ENCODE assay signal across 1 cellular context in the genomic region with DNA sequence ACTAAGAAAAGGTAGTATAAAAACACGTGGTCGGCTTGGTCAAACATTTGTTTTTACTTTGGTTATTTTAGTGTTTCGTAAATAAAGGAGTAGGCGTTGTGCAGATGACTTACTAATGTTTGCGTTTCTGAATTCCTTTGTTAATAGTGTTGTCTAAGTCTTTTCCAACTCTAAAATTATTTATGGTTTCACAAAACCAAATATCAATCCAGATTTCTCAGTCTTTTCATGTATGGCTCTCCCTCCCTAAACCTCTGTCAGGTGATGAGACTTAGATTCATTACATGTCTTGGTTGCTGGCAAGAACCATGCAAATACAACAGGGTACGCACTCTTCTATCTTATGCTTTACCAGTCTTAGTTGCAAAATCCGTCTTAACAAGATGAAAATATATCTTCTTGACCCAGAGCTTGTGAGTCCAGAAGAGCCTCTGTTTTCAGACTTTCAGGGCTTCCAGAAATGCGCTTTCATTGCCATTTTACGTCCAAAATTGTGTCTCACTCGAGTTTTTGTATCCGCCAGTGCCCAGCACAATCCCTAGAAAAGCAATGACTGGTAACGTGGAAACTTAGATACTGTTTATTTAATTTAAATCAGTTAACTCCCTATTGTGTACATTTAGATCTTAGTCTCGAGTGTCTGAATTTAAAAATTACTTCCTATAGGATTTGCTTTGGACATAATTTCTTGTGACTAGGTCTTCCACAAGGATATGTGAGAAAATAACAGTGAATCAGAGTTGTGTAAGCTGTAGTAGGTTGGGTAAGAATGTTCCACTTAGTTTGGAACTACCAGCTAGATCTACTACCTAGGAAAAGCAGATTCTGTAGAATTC.
TF ChIP-seq lines count a peak whose summit lies in the region.

No MANE protein-coding gene starts in this region.

TF ChIP-seq in H1, 55 proteins besides CTCF, POLR2A, EP300 and RAD21:
- TF ChIP-seq YY1 (IDR thresholded peaks at IDR 0.05; ENCODE audit: low read depth, low read length) (no peak), TEAD4 (IDR thresholded peaks at IDR 0.05; ENCODE audit: low read depth, low read length) (no peak), TBP (IDR thresholded peaks at IDR 0.05; ENCODE audit: low read depth, low read length) (no peak), CHD1 (IDR thresholded peaks at IDR 0.05; ENCODE audit: low read depth, low read length) (no peak), POLR2AphosphoS5 (IDR thresholded peaks at IDR 0.05; ENCODE audit: low read depth, low read length) (no peak), RBBP5 (IDR thresholded peaks at IDR 0.05; ENCODE audit: borderline replicate concordance, low read depth, low read length) (no peak), SRF (IDR thresholded peaks at IDR 0.05; ENCODE audit: low read depth, low read length) (no peak), CBX8 (IDR thresholded peaks at IDR 0.05; ENCODE audit: borderline replicate concordance, low read depth, low read length) (no peak), KDM4A (IDR thresholded peaks at IDR 0.05; ENCODE audit: low read depth, low read length, severe bottlenecking) (no peak), KDM1A (IDR thresholded peaks at IDR 0.05; ENCODE audit: borderline replicate concordance, low read length) (no peak), SUZ12 (IDR thresholded peaks at IDR 0.05; ENCODE audit: low read length) (no peak), TCF12 (IDR thresholded peaks at IDR 0.05; ENCODE audit: low read depth, low read length) (no peak), CBX5 (IDR thresholded peaks at IDR 0.05; ENCODE audit: low read depth, low read length) (no peak), RNF2 (IDR thresholded peaks at IDR 0.05; ENCODE audit: borderline replicate concordance, low read depth, low read length, missing control alignments, poor library complexity, severe bottlenecking) (no peak), RXRA (IDR thresholded peaks at IDR 0.05; ENCODE audit: insufficient read depth, low read depth, low read length) (no peak), TAF1 (IDR thresholded peaks at IDR 0.05; ENCODE audit: low read depth, low read length) (no peak)
- TF ChIP-seq, protein P1, sequence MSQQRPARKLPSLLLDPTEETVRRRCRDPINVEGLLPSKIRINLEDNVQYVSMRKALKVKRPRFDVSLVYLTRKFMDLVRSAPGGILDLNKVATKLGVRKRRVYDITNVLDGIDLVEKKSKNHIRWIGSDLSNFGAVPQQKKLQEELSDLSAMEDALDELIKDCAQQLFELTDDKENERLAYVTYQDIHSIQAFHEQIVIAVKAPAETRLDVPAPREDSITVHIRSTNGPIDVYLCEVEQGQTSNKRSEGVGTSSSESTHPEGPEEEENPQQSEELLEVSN (IDR thresholded peaks at IDR 0.05): no peak
